In genomic region chr9:121369595-121370265, GRCh38 we compare ENCODE assay signal across 8 cellular contexts. TPM values are rescaled to one million over a fixed set of nuclear protein-coding genes. Genes with fewer than 3 reads are reported as not detected.
DNase-seq lines count a peak whose midpoint lies in the region; ATAC-seq and TF ChIP-seq lines count a peak whose summit lies in the region.

Gene STOM, minus strand, starts transcription at chr9:121370250. Its CDS starts 63 bp downstream, at chr9:121370187.

- no peak for TF ChIP-seq CTCF in right lobe of liver (IDR thresholded peaks at IDR 0.05)
- no peak for TF ChIP-seq CTCF in GM20000 (IDR thresholded peaks at IDR 0.05; ENCODE audit: extremely low read depth, missing control alignments)

- WGBS in right lobe of liver (ENCODE audit: insufficient coverage, low coverage, low lambda C conversion rate, missing lambda C conversion rate): 0% methylated on average over 2 of the region's 52 CpGs

- DNase-seq in DMS114 treated with DMSO at 0.1 percent for 48 hours (lab: John Stamatoyannopoulos, UW; ENCODE audit: unreplicated experiment) (peak; percentile 58), T-helper 22 cell (ENCODE audit: low read depth) (peak; percentile 57), right lobe of liver (peak; percentile 89 to 98 (median 96)), GM20000 (ENCODE audit: low spot score) (no peak)
- peak; percentile 13 for DNase-seq in stimulated activated CD8-positive, alpha-beta memory T cell treated with anti-CD3 and anti-CD28 coated beads, Interleukin-7, amount 100 ng/mL, for 24 hours (ENCODE audit: low read depth)

- peaks cover 0 to 63% (median 27%) of the 10 kb centered on the region in 4 donors for H3K4me1 ChIP-seq in right lobe of liver

- H3K36me3 ChIP-seq in right lobe of liver: no peaks in the 10 kb centered on the region

- H3K4me3 ChIP-seq in right lobe of liver: peak within 1 kb of the TSS; percentile 76 to 88 (median 77)

- intact Hi-C loops in right lobe of liver (cut with DNase I): loop anchor here (5.0 kb wide), 1 partner anchor 47 kb away; no protein-coding TSS in a partner anchor

- no peaks in the 10 kb centered on the region for H3K27me3 ChIP-seq in right lobe of liver

- H3K9me3 ChIP-seq in right lobe of liver: no peaks in the 10 kb centered on the region

- peak within 1 kb of the TSS; percentile 94 for H3K27ac ChIP-seq in cingulate gyrus (ENCODE audit: low read depth, low read length)
- peak within 1 kb of the TSS; percentile 97 to 98 (median 98) for H3K27ac ChIP-seq in right lobe of liver

- TF ChIP-seq POLR2A in right lobe of liver (IDR thresholded peaks at IDR 0.05): peak; percentile 100

- ATAC-seq in GM19468 (IDR thresholded peaks at IDR 0.05; ENCODE audit: extremely low read depth, unreplicated experiment): peak; percentile 13
- ATAC-seq in HG03575 (IDR thresholded peaks at IDR 0.05; ENCODE audit: extremely low read depth, insufficient number of reproducible peaks, low FRiP score, unreplicated experiment): peak; percentile 16
- ATAC-seq in right lobe of liver: peak; percentile 44 to 72 (median 66)

RNA-seq across cellular contexts. Expression of gene STOM, which starts in this region (rescaled TPM):
- 100 to 1,000 TPM; 232 to 655 (median 443) TPM for total RNA-seq in right lobe of liver

Comparison
In these comparisons a context has a peak if more than half of its experiments do, and no peak if none do; other contexts are left out.
1. ATAC-seq: peak in every context shown above with its lines; median percentile 66 in right lobe of liver; 16 in HG03575; 13 in GM19468.